ENCODE assay signal across 8 cellular contexts in the genomic region with DNA sequence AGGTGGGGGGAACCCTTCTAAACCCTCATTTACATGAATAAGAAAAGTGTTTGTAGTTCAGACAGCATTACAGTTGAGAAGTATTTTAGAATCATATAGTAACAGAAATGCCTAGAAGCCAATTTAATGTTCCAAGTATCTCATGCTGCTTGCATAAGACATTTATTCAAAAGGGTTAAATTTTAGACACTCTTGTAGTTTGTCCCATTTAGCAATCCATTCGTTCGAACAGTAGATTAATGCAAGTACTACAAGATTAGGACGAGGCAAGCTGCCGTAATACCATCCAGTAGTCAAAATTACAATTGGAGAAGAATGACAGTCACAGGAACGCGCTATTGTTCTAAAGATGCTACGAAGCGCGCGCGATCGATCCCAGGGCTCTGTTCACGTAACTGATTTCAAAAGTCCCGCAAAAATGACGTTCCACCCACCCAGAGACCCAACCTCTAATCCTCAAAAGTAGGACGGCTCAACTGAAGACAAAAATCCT. TPM values are rescaled to one million over a fixed set of nuclear protein-coding genes. Genes with fewer than 3 reads are reported as not detected.
A peak's percentile ranks its signal among the peaks of the same experiment; 100 is the strongest.
DNase-seq lines count a peak whose midpoint lies in the region; ATAC-seq and TF ChIP-seq lines count a peak whose summit lies in the region.

No MANE protein-coding gene starts in this region.

- TF ChIP-seq POLR2A in body of pancreas (IDR thresholded peaks at IDR 0.05) (no peak), thyroid gland (IDR thresholded peaks at IDR 0.05) (no peak)

- TF ChIP-seq CTCF in body of pancreas (IDR thresholded peaks at IDR 0.05) (no peak), left lung (IDR thresholded peaks at IDR 0.05) (no peak), thyroid gland (IDR thresholded peaks at IDR 0.05) (no peak)

- WGBS in body of pancreas, 2 donors, result 0% methylated on average over 16 of the region's 16 CpGs
- WGBS in thyroid gland, 2 donors, result 0% methylated on average over 13 to 16 of the region's 16 CpGs

- H3K4me1 ChIP-seq in body of pancreas (peaks cover 17% of the 10 kb centered on the region), left lung (peaks cover 5 to 15% of the 10 kb centered on the region in 2 donors), thyroid gland (peaks cover 0 to 8% of the 10 kb centered on the region in 2 donors)

- H3K27me3 ChIP-seq in body of pancreas (no peaks in the 10 kb centered on the region), left lung (peaks cover 0 to 3% of the 10 kb centered on the region in 2 donors), thyroid gland (no peaks in the 10 kb centered on the region)

- H3K4me3 ChIP-seq in body of pancreas (peak overlapping the region; percentile 72 to 77), left lung (peak overlapping the region; percentile 67 to 72), thyroid gland (replicated peaks in 1 of 3) (peak overlapping the region; percentile 31 to 85 (median 61))

- intact Hi-C loops in body of pancreas (cut with DNase I) (no loop called here), left lung (cut with DNase I) (no loop called here), thyroid gland (cut with DNase I) (no loop called here)

- H3K9me3 ChIP-seq in body of pancreas (no peaks in the 10 kb centered on the region), left lung (no peaks in the 10 kb centered on the region), thyroid gland (no peaks in the 10 kb centered on the region)

- ATAC-seq in HG02763 (IDR thresholded peaks at IDR 0.05; ENCODE audit: unreplicated experiment), result peak; percentile 23
- ATAC-seq in body of pancreas, result peak; percentile 54
- peak; percentile 42 for ATAC-seq in left lung

- DNase-seq in NCI-H2029 (lab: John Stamatoyannopoulos, UW), result peak; percentile 42
- DNase-seq in NCI-H2029 treated with DMSO at 0.1 percent for 48 hours (lab: John Stamatoyannopoulos, UW), result no peak
- DNase-seq in NCI-H2171 treated with DMSO at 0.1 percent for 48 hours (lab: John Stamatoyannopoulos, UW), result peak; percentile 88
- DNase-seq in body of pancreas, result no peak
- no peak for DNase-seq in left lung
- DNase-seq in thyroid gland, result no peak
- DNase-seq in hippocampal formation (lab: John Stamatoyannopoulos, UW), result no peak

- no peaks in the 10 kb centered on the region for H3K36me3 ChIP-seq in body of pancreas (replicated peaks in 1 of 2; ENCODE audit: insufficient read depth in 1 of 2, low read depth in 2 of 2)
- H3K36me3 ChIP-seq in left lung, result no peaks in the 10 kb centered on the region
- peaks cover 0 to 6% of the 10 kb centered on the region in 2 donors for H3K36me3 ChIP-seq in thyroid gland

- H3K27ac ChIP-seq in body of pancreas (peak overlapping the region; percentile 49 to 91 (median 84)), left lung (peak overlapping the region; percentile 81 to 89), thyroid gland (peak overlapping the region; percentile 73 to 91 (median 88))

RNA-seq across cellular contexts. Expression of a gene that starts 1.2 kb away (rescaled TPM):
- total RNA-seq in body of pancreas, result 10 to 100 TPM in 1 of 2 donors, 1 to 10 TPM in 1; 9.3 to 10.5 TPM
- 10 to 100 TPM; 18.9 to 20.4 TPM for total RNA-seq in left lung
- total RNA-seq in thyroid gland, result 10 to 100 TPM; 16.7 to 27.5 (median 19.1) TPM

RNA-seq across cellular contexts. Expression of a gene that starts 56.3 kb away (rescaled TPM):
- total RNA-seq in body of pancreas (not detected), left lung (not detected), thyroid gland (not detected)

Comparison
In these comparisons a context has a peak if more than half of its experiments do, and no peak if none do; other contexts are left out.
1. DNase-seq: peak in NCI-H2029 (single experiment) and NCI-H2171 treated with DMSO at 0.1 percent for 48 hours (single experiment); none in NCI-H2029 treated with DMSO at 0.1 percent for 48 hours (single experiment), body of pancreas (0 of 4), left lung (0 of 2), thyroid gland (0 of 2) and hippocampal formation (0 of 2).
2. Peak in every context shown above with its lines, with median percentiles within 50 percentile points of each other: ATAC-seq, H3K27ac ChIP-seq and H3K4me3 ChIP-seq.